In genomic region chr6:36113049-36113448, GRCh38 we compare ENCODE assay signal across 1 cellular context.
A peak's percentile ranks its signal among the peaks of the same experiment; 100 is the strongest.
TF ChIP-seq lines count a peak whose summit lies in the region.

No MANE protein-coding gene starts in this region.

TF ChIP-seq in HepG2, 621 proteins besides CTCF, POLR2A, EP300 and RAD21 (continued from another document):
- TF ChIP-seq THRA (CRISPR knock-in tag; IDR thresholded peaks at IDR 0.05; ENCODE audit: borderline replicate concordance) (no peak), MLLT10 (CRISPR knock-in tag; IDR thresholded peaks at IDR 0.05) (no peak), BCLAF1 (IDR thresholded peaks at IDR 0.05) (no peak), KLF11 (CRISPR knock-in tag; IDR thresholded peaks at IDR 0.05) (no peak), HOMEZ (CRISPR knock-in tag; IDR thresholded peaks at IDR 0.05; ENCODE audit: low read depth) (no peak), NFE2L1 (CRISPR knock-in tag; IDR thresholded peaks at IDR 0.05; ENCODE audit: borderline replicate concordance) (no peak), ZNF33A (CRISPR knock-in tag; IDR thresholded peaks at IDR 0.05; ENCODE audit: borderline replicate concordance) (no peak), TBP (CRISPR knock-in tag; IDR thresholded peaks at IDR 0.05) (no peak), GFI1 (CRISPR knock-in tag; IDR thresholded peaks at IDR 0.05; ENCODE audit: borderline replicate concordance) (no peak), SRF (IDR thresholded peaks at IDR 0.05; ENCODE audit: low read depth, low read length) (no peak), GTF3A (CRISPR knock-in tag; conservative IDR thresholded peaks at IDR 0.05) (no peak), DMTF1 (CRISPR knock-in tag; IDR thresholded peaks at IDR 0.05) (no peak), ZNF282 (IDR thresholded peaks at IDR 0.05; ENCODE audit: partially characterized antibody) (no peak), ZNF75D (CRISPR knock-in tag; IDR thresholded peaks at IDR 0.05; ENCODE audit: borderline replicate concordance) (no peak), MTF2 (CRISPR knock-in tag; IDR thresholded peaks at IDR 0.05; ENCODE audit: borderline replicate concordance) (no peak), ZNF362 (CRISPR knock-in tag; IDR thresholded peaks at IDR 0.05; ENCODE audit: borderline replicate concordance) (peak; percentile 69; the same call in 1 of the 2 replicates), SPEN (CRISPR knock-in tag; IDR thresholded peaks at IDR 0.05; ENCODE audit: low read depth) (no peak), SAP130 (CRISPR knock-in tag; IDR thresholded peaks at IDR 0.05; ENCODE audit: low read depth) (0 out of 2 replicates have a peak, but pooled peaks have one; percentile 22), ZNF770 (CRISPR knock-in tag; IDR thresholded peaks at IDR 0.05) (peak; percentile 86), HINFP (CRISPR knock-in tag; IDR thresholded peaks at IDR 0.05; ENCODE audit: low read depth) (no peak), LBX2 (CRISPR knock-in tag; IDR thresholded peaks at IDR 0.05; ENCODE audit: borderline replicate concordance) (no peak), ZNF687 (CRISPR knock-in tag; IDR thresholded peaks at IDR 0.05) (no peak), ZNF460 (CRISPR knock-in tag; IDR thresholded peaks at IDR 0.05; ENCODE audit: borderline replicate concordance) (peak; percentile 89; the same call in 1 of the 2 replicates), SALL2 (CRISPR knock-in tag; IDR thresholded peaks at IDR 0.05) (no peak)
TF ChIP-seq in HepG2: peak in this region for 13.
